ENCODE assay signal across 8 cellular contexts in genomic region chr1:17290553-17290952, GRCh38. TPM values are rescaled to one million over a fixed set of nuclear protein-coding genes. Genes with fewer than 3 reads are reported as not detected.
"Had no signal": no experiment of that assay in that cellular context is flagged by ENCODE, and none has a peak within 500 bp of the region (broad histone marks: within the 10 kb centered on the region; RNA-seq: fewer than 3 reads in every experiment).

No MANE protein-coding gene starts in this region.

- H2AFZ ChIP-seq: GM23248 had no signal

- H3K9ac ChIP-seq: GM23248 had no signal

- H3K36me3 ChIP-seq: HAP-1 had no signal

- H3K4me3 ChIP-seq: GM23248, HAP-1 had no signal

- ATAC-seq: HCT116 had no signal

- H3K4me1 ChIP-seq: HAP-1 had no signal

- H3K27ac ChIP-seq: GM23248, HL-60 had no signal

- DNase-seq: GOT3, H7, HFFc6 had no signal

- H3K9me3 ChIP-seq: HAP-1 had no signal

RNA-seq across cellular contexts. Expression of gene PADI4, which starts 17.4 kb away (rescaled TPM):
- total RNA-seq: GM23248, HFFc6, IMR-90 had no signal
- polyA plus RNA-seq: GM23248, IMR-90 had no signal

RNA-seq across cellular contexts. Expression of gene PADI3, which starts 41.7 kb away (rescaled TPM):
- total RNA-seq: GM23248, IMR-90 had no signal
- polyA plus RNA-seq: GM23248, IMR-90 had no signal
